15 cellular contexts compared by ENCODE assay signal in the genomic region with DNA sequence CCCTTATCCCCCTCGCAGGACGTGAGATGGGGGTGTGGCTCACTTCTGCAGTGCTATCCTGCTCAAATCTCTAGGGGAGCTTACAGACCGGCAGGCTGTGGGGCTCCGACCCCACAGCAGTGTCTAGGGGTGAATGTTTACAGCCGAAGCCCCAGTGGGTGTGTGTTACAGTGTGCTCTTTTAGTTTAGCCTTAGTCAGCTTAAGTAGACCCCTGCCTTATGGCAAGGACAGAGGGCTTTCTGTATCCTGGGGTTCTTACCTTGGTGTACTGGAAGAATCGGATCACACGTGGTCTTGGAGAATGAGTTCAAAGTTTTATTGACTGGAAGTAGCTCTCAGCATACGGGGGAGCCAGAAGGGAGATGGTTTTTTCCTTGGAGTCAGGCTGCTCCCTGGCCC.
DNase-seq lines count a peak whose midpoint lies in the region; ATAC-seq and TF ChIP-seq lines count a peak whose summit lies in the region.
"Had no signal": no experiment of that assay in that cellular context is flagged by ENCODE, and none has a peak within 500 bp of the region (broad histone marks: within the 10 kb centered on the region; RNA-seq: fewer than 3 reads in every experiment).

No MANE protein-coding gene starts in this region.

- H3K27me3 Mint-ChIP-seq in endothelial cell (ENCODE audit: unreplicated experiment), result peaks cover 4% of the 10 kb centered on the region

- no peaks in the 10 kb centered on the region for H3K9me3 Mint-ChIP-seq in endothelial cell (ENCODE audit: unreplicated experiment)
- H3K9me3 Mint-ChIP-seq: T-helper 1 cell treated with Interleukin-12 subunit alpha and Interleukin-12 subunit beta and Interleukin-4 antibody, amounts not matched to agents 30 μg/mL and 1 μg/mL, for 36 hours had no signal

- peak; percentile 14 for ATAC-seq in HG03354 (IDR thresholded peaks at IDR 0.05; ENCODE audit: poor library complexity, severe bottlenecking, unreplicated experiment)
- no peak for ATAC-seq in HG03439 (IDR thresholded peaks at IDR 0.05; ENCODE audit: unreplicated experiment)

- H3K27ac Mint-ChIP-seq in endothelial cell (ENCODE audit: unreplicated experiment), result no peak overlapping the region
- H3K27ac Mint-ChIP-seq: T-helper 1 cell treated with Interleukin-12 subunit alpha and Interleukin-12 subunit beta and Interleukin-4 antibody, amounts not matched to agents 30 μg/mL and 1 μg/mL, for 36 hours had no signal

- DNase-seq in NCI-H748 (lab: John Stamatoyannopoulos, UW; ENCODE audit: unreplicated experiment) (peak; percentile 48), NCI-H748 treated with DMSO at 0.1 percent for 48 hours (lab: John Stamatoyannopoulos, UW) (no peak), endothelial cell (ENCODE audit: low spot score) (no peak), C1 segment of cervical spinal cord (lab: John Stamatoyannopoulos, UW) (no peak), SKM-1 (lab: John Stamatoyannopoulos, UW; ENCODE audit: unreplicated experiment) (no peak)
- DNase-seq: 8988T, AML-193, GOT3, NCI-H1092 treated with DMSO at 0.1 percent for 48 hours, NCI-H1436 treated with DMSO at 0.1 percent for 48 hours, NCI-H1930, OCI-M1 had no signal

- TF ChIP-seq CTCF in endothelial cell (IDR thresholded peaks at IDR 0.05; ENCODE audit: unreplicated experiment), result no peak

- no peaks in the 10 kb centered on the region for H3K36me3 Mint-ChIP-seq in endothelial cell (ENCODE audit: low read depth, unreplicated experiment)

- H3K4me3 Mint-ChIP-seq in endothelial cell (ENCODE audit: unreplicated experiment), result peak overlapping the region; percentile 66
- H3K4me3 Mint-ChIP-seq: T-helper 1 cell treated with Interleukin-12 subunit alpha and Interleukin-12 subunit beta and Interleukin-4 antibody, amounts not matched to agents 30 μg/mL and 1 μg/mL, for 36 hours had no signal

- H3K4me1 Mint-ChIP-seq in endothelial cell (ENCODE audit: unreplicated experiment), result peaks cover 9% of the 10 kb centered on the region
